ENCODE assay signal across 1 cellular context in genomic region chr12:110351119-110351518, GRCh38.
TF ChIP-seq lines count a peak whose summit lies in the region.

No MANE protein-coding gene starts in this region.

TF ChIP-seq in GM23338, 12 proteins besides CTCF, POLR2A, EP300 and RAD21 (continued from another document):
- TF ChIP-seq, protein P1, sequence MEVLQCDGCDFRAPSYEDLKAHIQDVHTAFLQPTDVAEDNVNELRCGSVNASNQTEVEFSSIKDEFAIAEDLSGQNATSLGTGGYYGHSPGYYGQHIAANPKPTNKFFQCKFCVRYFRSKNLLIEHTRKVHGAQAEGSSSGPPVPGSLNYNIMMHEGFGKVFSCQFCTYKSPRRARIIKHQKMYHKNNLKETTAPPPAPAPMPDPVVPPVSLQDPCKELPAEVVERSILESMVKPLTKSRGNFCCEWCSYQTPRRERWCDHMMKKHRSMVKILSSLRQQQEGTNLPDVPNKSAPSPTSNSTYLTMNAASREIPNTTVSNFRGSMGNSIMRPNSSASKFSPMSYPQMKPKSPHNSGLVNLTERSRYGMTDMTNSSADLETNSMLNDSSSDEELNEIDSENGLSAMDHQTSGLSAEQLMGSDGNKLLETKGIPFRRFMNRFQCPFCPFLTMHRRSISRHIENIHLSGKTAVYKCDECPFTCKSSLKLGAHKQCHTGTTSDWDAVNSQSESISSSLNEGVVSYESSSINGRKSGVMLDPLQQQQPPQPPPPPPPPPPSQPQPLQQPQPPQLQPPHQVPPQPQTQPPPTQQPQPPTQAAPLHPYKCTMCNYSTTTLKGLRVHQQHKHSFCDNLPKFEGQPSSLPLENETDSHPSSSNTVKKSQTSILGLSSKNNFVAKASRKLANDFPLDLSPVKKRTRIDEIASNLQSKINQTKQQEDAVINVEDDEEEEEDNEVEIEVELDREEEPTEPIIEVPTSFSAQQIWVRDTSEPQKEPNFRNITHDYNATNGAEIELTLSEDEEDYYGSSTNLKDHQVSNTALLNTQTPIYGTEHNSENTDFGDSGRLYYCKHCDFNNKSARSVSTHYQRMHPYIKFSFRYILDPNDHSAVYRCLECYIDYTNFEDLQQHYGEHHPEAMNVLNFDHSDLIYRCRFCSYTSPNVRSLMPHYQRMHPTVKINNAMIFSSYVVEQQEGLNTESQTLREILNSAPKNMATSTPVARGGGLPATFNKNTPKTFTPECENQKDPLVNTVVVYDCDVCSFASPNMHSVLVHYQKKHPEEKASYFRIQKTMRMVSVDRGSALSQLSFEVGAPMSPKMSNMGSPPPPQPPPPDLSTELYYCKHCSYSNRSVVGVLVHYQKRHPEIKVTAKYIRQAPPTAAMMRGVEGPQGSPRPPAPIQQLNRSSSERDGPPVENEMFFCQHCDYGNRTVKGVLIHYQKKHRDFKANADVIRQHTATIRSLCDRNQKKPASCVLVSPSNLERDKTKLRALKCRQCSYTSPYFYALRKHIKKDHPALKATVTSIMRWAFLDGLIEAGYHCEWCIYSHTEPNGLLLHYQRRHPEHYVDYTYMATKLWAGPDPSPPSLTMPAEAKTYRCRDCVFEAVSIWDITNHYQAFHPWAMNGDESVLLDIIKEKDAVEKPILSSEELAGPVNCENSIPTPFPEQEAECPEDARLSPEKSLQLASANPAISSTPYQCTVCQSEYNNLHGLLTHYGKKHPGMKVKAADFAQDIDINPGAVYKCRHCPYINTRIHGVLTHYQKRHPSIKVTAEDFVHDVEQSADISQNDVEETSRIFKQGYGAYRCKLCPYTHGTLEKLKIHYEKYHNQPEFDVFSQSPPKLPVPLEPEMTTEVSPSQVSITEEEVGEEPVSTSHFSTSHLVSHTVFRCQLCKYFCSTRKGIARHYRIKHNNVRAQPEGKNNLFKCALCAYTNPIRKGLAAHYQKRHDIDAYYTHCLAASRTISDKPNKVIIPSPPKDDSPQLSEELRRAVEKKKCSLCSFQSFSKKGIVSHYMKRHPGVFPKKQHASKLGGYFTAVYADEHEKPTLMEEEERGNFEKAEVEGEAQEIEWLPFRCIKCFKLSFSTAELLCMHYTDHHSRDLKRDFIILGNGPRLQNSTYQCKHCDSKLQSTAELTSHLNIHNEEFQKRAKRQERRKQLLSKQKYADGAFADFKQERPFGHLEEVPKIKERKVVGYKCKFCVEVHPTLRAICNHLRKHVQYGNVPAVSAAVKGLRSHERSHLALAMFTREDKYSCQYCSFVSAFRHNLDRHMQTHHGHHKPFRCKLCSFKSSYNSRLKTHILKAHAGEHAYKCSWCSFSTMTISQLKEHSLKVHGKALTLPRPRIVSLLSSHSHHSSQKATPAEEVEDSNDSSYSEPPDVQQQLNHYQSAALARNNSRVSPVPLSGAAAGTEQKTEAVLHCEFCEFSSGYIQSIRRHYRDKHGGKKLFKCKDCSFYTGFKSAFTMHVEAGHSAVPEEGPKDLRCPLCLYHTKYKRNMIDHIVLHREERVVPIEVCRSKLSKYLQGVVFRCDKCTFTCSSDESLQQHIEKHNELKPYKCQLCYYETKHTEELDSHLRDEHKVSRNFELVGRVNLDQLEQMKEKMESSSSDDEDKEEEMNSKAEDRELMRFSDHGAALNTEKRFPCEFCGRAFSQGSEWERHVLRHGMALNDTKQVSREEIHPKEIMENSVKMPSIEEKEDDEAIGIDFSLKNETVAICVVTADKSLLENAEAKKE (CRISPR knock-in tag; IDR thresholded peaks at IDR 0.05): no peak
- no peak for TF ChIP-seq ZNF114 (CRISPR knock-in tag; IDR thresholded peaks at IDR 0.05)
- TF ChIP-seq STAT1 (IDR thresholded peaks at IDR 0.05; ENCODE audit: unreplicated experiment): no peak
- TF ChIP-seq, protein P2, sequence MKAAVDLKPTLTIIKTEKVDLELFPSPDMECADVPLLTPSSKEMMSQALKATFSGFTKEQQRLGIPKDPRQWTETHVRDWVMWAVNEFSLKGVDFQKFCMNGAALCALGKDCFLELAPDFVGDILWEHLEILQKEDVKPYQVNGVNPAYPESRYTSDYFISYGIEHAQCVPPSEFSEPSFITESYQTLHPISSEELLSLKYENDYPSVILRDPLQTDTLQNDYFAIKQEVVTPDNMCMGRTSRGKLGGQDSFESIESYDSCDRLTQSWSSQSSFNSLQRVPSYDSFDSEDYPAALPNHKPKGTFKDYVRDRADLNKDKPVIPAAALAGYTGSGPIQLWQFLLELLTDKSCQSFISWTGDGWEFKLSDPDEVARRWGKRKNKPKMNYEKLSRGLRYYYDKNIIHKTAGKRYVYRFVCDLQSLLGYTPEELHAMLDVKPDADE (IDR thresholded peaks at IDR 0.05): no peak
- TF ChIP-seq ZNF331 (CRISPR knock-in tag; IDR thresholded peaks at IDR 0.05; ENCODE audit: low read depth): no peak
- no peak for TF ChIP-seq EZH2 (IDR thresholded peaks at IDR 0.05; ENCODE audit: low read depth, unreplicated experiment)
- TF ChIP-seq POLR2AphosphoS5 (IDR thresholded peaks at IDR 0.05; ENCODE audit: low read depth): no peak
